Comparison of ENCODE assay signal across 12 cellular contexts in genomic region chr11:118615282-118615979, GRCh38. TPM values are rescaled to one million over a fixed set of nuclear protein-coding genes. Genes with fewer than 3 reads are reported as not detected.
A peak's percentile ranks its signal among the peaks of the same experiment; 100 is the strongest.
DNase-seq lines count a peak whose midpoint lies in the region; ATAC-seq, FAIRE-seq and TF ChIP-seq lines count a peak whose summit lies in the region.
"Had no signal": no experiment of that assay in that cellular context is flagged by ENCODE, and none has a peak within 500 bp of the region (broad histone marks: within the 10 kb centered on the region; RNA-seq: fewer than 3 reads in every experiment).

No MANE protein-coding gene starts in this region.

- WGBS in right cardiac atrium = 84% methylated on average over 6 of the region's 6 CpGs
- WGBS in trophoblast cell (ENCODE audit: extremely low coverage, insufficient coverage, insufficient read length) = 100% methylated on average over 1 of the region's 6 CpGs
- WGBS in transverse colon (ENCODE audit: low coverage in 1 of 2), 2 donors = 82 to 86% methylated on average over 3 to 6 of the region's 6 CpGs

- DNase-seq in EH (ENCODE audit: low read depth) = peak; percentile 63
- DNase-seq in PC-9 = peak; percentile 67 to 75
- DNase-seq in right cardiac atrium = peak in 2 of 3 donors; percentile 2 to 30
- no peak for DNase-seq in trophoblast cell
- no peak for DNase-seq in DMS79 (lab: John Stamatoyannopoulos, UW)
- no peak for DNase-seq in GM12892 (ENCODE audit: insufficient read length)
- no peak for DNase-seq in NCI-H510A (lab: John Stamatoyannopoulos, UW)
- DNase-seq in transverse colon = no peak
- DNase-seq: activated CD4-positive, alpha-beta T cell treated with anti-CD3 and anti-CD28 coated beads, Interleukin-2, amount 50 U/mL, for 48 hours; NCI-H446 treated with DMSO at 0.1 percent for 48 hours; stimulated activated CD4-positive, alpha-beta T cell treated with anti-CD3 and anti-CD28 coated beads, Interleukin-12 subunit alpha, Interleukin-12 subunit beta, amount 100 ng/mL, for 4 hours had no signal

- H3K9ac ChIP-seq in trophoblast cell (ENCODE audit: low read length) = peak overlapping the region; percentile 1

- H4K20me1 ChIP-seq in PC-9 (ENCODE audit: insufficient read depth) = no peaks in the 10 kb centered on the region

- H3K4me3 ChIP-seq in PC-9 (no peak overlapping the region), right cardiac atrium (ENCODE audit: low read length) (no peak overlapping the region), trophoblast cell (ENCODE audit: low read depth, low read length) (no peak overlapping the region), transverse colon (no peak overlapping the region)

- H3K9me3 ChIP-seq in PC-9 (ENCODE audit: insufficient read depth, low read depth) = no peaks in the 10 kb centered on the region
- H3K9me3 ChIP-seq in right cardiac atrium (ENCODE audit: control insufficient read depth, low read length) = no peaks in the 10 kb centered on the region
- H3K9me3 ChIP-seq in trophoblast cell (ENCODE audit: insufficient read depth, low read depth, low read length) = no peaks in the 10 kb centered on the region
- no peaks in the 10 kb centered on the region for H3K9me3 ChIP-seq in transverse colon

- no peaks in the 10 kb centered on the region for H3K9me2 ChIP-seq in PC-9 (ENCODE audit: insufficient read depth)

- H3K4me1 ChIP-seq in PC-9 (replicated peaks; ENCODE audit: insufficient read depth) = peaks cover 33% of the 10 kb centered on the region
- H3K4me1 ChIP-seq in right cardiac atrium (ENCODE audit: control insufficient read depth, insufficient read depth, low read length) = peaks cover 20% of the 10 kb centered on the region
- H3K4me1 ChIP-seq in trophoblast cell (ENCODE audit: control insufficient read depth in 1 of 2, insufficient read depth in 2 of 2, low read length in 2 of 2) = peaks cover 40 to 58% of the 10 kb centered on the region in 2 experiments
- peaks cover 7 to 44% (median 23%) of the 10 kb centered on the region in 4 donors for H3K4me1 ChIP-seq in transverse colon

- TF ChIP-seq CTCF in PC-9 (conservative IDR thresholded peaks at IDR 0.05) (no peak), transverse colon (IDR thresholded peaks at IDR 0.05) (no peak)

- intact Hi-C loops in PC-9 (cut with micrococcal nuclease; ENCODE audit: unreplicated experiment) = no loop called here
- intact Hi-C loops in right cardiac atrium (cut with DNase I) = no loop called here
- intact Hi-C loops in transverse colon (cut with DNase I; ENCODE audit: low total_unique reads) = no loop called here

- no peak overlapping the region for H3K23ac ChIP-seq in trophoblast cell (ENCODE audit: low read length)

- peak overlapping the region; percentile 37 for H2BK12ac ChIP-seq in trophoblast cell (ENCODE audit: low read length)

- in situ Hi-C loops in transverse colon (cut with MboI; ENCODE audit: low pct_ligation_motif_present in 1 of 4, low pct_unique_long_range_greater_than_20kb in 1 of 4, low sequenced_read_pairs in 3 of 4) = no loop called here

- no peak overlapping the region for H4K12ac ChIP-seq in trophoblast cell (ENCODE audit: low read depth, low read length)

- no peak overlapping the region for H3K4ac ChIP-seq in trophoblast cell (ENCODE audit: low read depth, low read length)

- POLR2A ChIA-PET in PC-9 (lab: Charles Lee; ENCODE audit: unreplicated experiment) = interaction anchor here (0.7 kb wide), 1 partner anchor 10 kb away, joined by 3 read pairs; no protein-coding TSS in a partner anchor

- peak overlapping the region; percentile 50 for H3K14ac ChIP-seq in trophoblast cell (ENCODE audit: low read length)

- BruUV-seq in PC-9 (replicated peaks; lab: Mats Ljungman, UMichigan) = no TSS peak

- H2AK5ac ChIP-seq in trophoblast cell (ENCODE audit: low read length) = peak overlapping the region; percentile 77

- H4K8ac ChIP-seq in trophoblast cell (ENCODE audit: low read depth, low read length) = no peak overlapping the region

- peak overlapping the region; percentile 28 for H3K18ac ChIP-seq in trophoblast cell (ENCODE audit: low read length)

- no peak for TF ChIP-seq POLR2A in GM12892 (IDR thresholded peaks at IDR 0.05; ENCODE audit: low read depth, low read length)
- no peak for TF ChIP-seq POLR2A in transverse colon (IDR thresholded peaks at IDR 0.05)

- no peak for FAIRE-seq in GM12892 (lab: Jason Lieb, UNC)

- H2BK120ac ChIP-seq in trophoblast cell (ENCODE audit: insufficient read depth, low read length, poor library complexity) = peak overlapping the region; percentile 64

- peaks cover 13% of the 10 kb centered on the region for H3F3A ChIP-seq in PC-9 (ENCODE audit: insufficient read depth, low read depth)

- no peak overlapping the region for H2AFZ ChIP-seq in PC-9
- no peak overlapping the region for H2AFZ ChIP-seq in trophoblast cell (ENCODE audit: insufficient read depth, low read length, poor library complexity)

- ATAC-seq in right cardiac atrium = no peak
- ATAC-seq: stimulated activated effector memory CD8-positive, alpha-beta T cell treated with anti-CD3 and anti-CD28 coated beads, Interleukin-12 subunit alpha, Interleukin-12 subunit beta, amount 100 ng/mL, for 72 hours had no signal

- H3K27me3 ChIP-seq in PC-9 (ENCODE audit: insufficient read depth, low read depth) (no peaks in the 10 kb centered on the region), right cardiac atrium (ENCODE audit: control insufficient read depth, insufficient read depth) (no peaks in the 10 kb centered on the region), trophoblast cell (ENCODE audit: insufficient read depth, low read length) (peaks cover 5% of the 10 kb centered on the region), transverse colon (peaks cover 5% of the 10 kb centered on the region)

- H3K27ac ChIP-seq in PC-9 (no peak overlapping the region), right cardiac atrium (ENCODE audit: low read length) (no peak overlapping the region), trophoblast cell (ENCODE audit: low read depth, low read length) (peak overlapping the region; percentile 41), transverse colon (peak overlapping the region in 1 of 4 donors; percentile 0)

- CTCF ChIA-PET in PC-9 (lab: Charles Lee) = interaction anchor here (0.5 to 0.8 kb wide), 2 partner anchors 387 to 558 kb away, joined by 3 to 6 read pairs; no protein-coding TSS in a partner anchor

- H3K36me3 ChIP-seq in PC-9 (ENCODE audit: low read depth) (no peaks in the 10 kb centered on the region), trophoblast cell (ENCODE audit: control insufficient read depth in 1 of 2, insufficient read depth in 2 of 2, low read length in 2 of 2) (no peaks in the 10 kb centered on the region), transverse colon (no peaks in the 10 kb centered on the region)

- H3K4me2 ChIP-seq in PC-9 = peak overlapping the region; percentile 28; the same call in 1 of the 2 replicates
- peak overlapping the region; percentile 52 for H3K4me2 ChIP-seq in trophoblast cell (ENCODE audit: low read length)

- TF ChIP-seq EP300 in transverse colon (IDR thresholded peaks at IDR 0.05; ENCODE audit: low read depth) = no peak

- peaks cover 23% of the 10 kb centered on the region for H3K79me1 ChIP-seq in trophoblast cell (ENCODE audit: low read length)

- H4K91ac ChIP-seq in trophoblast cell (ENCODE audit: low read depth, low read length) = peak overlapping the region; percentile 69

- H2BK5ac ChIP-seq in trophoblast cell (ENCODE audit: low read depth, low read length, poor library complexity) = peak overlapping the region; percentile 24

- H3K79me2 ChIP-seq in PC-9 (ENCODE audit: low read depth) (0 out of 2 replicates have a peak, but pooled peaks cover 6% of the 10 kb centered on the region), trophoblast cell (ENCODE audit: control insufficient read depth, insufficient read depth, low read length, poor library complexity) (peaks cover 4% of the 10 kb centered on the region)

RNA-seq across cellular contexts. Expression of gene PHLDB1, which starts 8.0 kb away (rescaled TPM):
- total RNA-seq in PC-9 (2021) (122 and 125 TPM in 2 replicates), right cardiac atrium (100 to 1,000 TPM; 123 to 177 (median 136) TPM), transverse colon (100 to 1,000 TPM in 2 of 4 donors, 10 to 100 TPM in 2; 92.6 to 276 (median 161) TPM)
- polyA plus RNA-seq in right cardiac atrium = 110 TPM
- 22.5 and 22.6 TPM in 2 replicates for polyA plus RNA-seq in trophoblast cell (2013)
- not detected for polyA plus RNA-seq in GM12892 (2012; ENCODE audit: missing spikeins)

RNA-seq across cellular contexts. Expression of gene ARCN1, which starts 43.2 kb away (rescaled TPM):
- total RNA-seq in PC-9 (2021) (79.8 and 105 TPM in 2 replicates), right cardiac atrium (100 to 1,000 TPM in 2 of 4 donors, 10 to 100 TPM in 2; 90.3 to 138 (median 101) TPM), transverse colon (10 to 100 TPM; 27.9 to 80.3 (median 61.0) TPM)
- 69.1 TPM for polyA plus RNA-seq in right cardiac atrium
- polyA plus RNA-seq in trophoblast cell (2013) = 246 and 250 TPM in 2 replicates
- polyA plus RNA-seq in GM12892 (2012; ENCODE audit: missing spikeins) = 74.9 TPM

RNA-seq across cellular contexts. Expression of gene IFT46, which starts 49.7 kb away (rescaled TPM):
- total RNA-seq in PC-9 (2021) (19.2 and 22.1 TPM in 2 replicates), right cardiac atrium (10 to 100 TPM; 15.2 to 27.4 (median 20.1) TPM), transverse colon (10 to 100 TPM in 3 of 4 donors, 1 to 10 TPM in 1; 4.8 to 20.2 (median 14.8) TPM)
- polyA plus RNA-seq in right cardiac atrium = 21.6 TPM
- 11.9 and 13.7 TPM in 2 replicates for polyA plus RNA-seq in trophoblast cell (2013)
- polyA plus RNA-seq in GM12892 (2012; ENCODE audit: missing spikeins) = 17.1 TPM

Comparison
In these comparisons a context has a peak if more than half of its experiments do, and no peak if none do; other contexts are left out.
1. DNase-seq: peak in EH (single experiment), PC-9 (2 of 2) and right cardiac atrium (2 of 3); none in trophoblast cell (0 of 2), DMS79 (single experiment), GM12892 (single experiment), NCI-H510A (single experiment) and transverse colon (single experiment).